ENCODE assay signal across 8 cellular contexts in genomic region chr1:44714944-44715571, GRCh38. TPM values are rescaled to one million over a fixed set of nuclear protein-coding genes. Genes with fewer than 3 reads are reported as not detected.
A peak's percentile ranks its signal among the peaks of the same experiment; 100 is the strongest.
DNase-seq lines count a peak whose midpoint lies in the region; ATAC-seq and TF ChIP-seq lines count a peak whose summit lies in the region.

No MANE protein-coding gene starts in this region.

- H3K27ac ChIP-seq in colonic mucosa (no peak overlapping the region), liver (ENCODE audit: low read depth in 1 of 2, low read length in 2 of 2) (no peak overlapping the region)

- peak; percentile 83 to 91 for TF ChIP-seq RAD21 in liver (IDR thresholded peaks at IDR 0.05)

- H3K9me3 ChIP-seq in colonic mucosa: no peaks in the 10 kb centered on the region
- no peaks in the 10 kb centered on the region for H3K9me3 ChIP-seq in liver (ENCODE audit: control insufficient read depth in 4 of 4, low read length in 3 of 4)

- H3K36me3 ChIP-seq in colonic mucosa: no peaks in the 10 kb centered on the region
- no peaks in the 10 kb centered on the region for H3K36me3 ChIP-seq in liver (ENCODE audit: control insufficient read depth in 4 of 4, insufficient read depth in 3 of 4, low read depth in 1 of 4, low read length in 3 of 4)

- peak; percentile 84 for DNase-seq in DMS53 treated with DMSO at 0.1 percent for 48 hours (lab: John Stamatoyannopoulos, UW; ENCODE audit: unreplicated experiment)
- peak; percentile 85 to 94 for DNase-seq in NCI-H526 (lab: John Stamatoyannopoulos, UW)
- peak; percentile 66 for DNase-seq in activated CD4-positive, CD25-positive, alpha-beta regulatory T cell treated with anti-CD3 and anti-CD28 coated beads, Interleukin-2, amount 50 U/mL, for 72 hours
- DNase-seq in colonic mucosa: peak; percentile 73
- peak; percentile 57 to 80 for DNase-seq in stimulated activated effector memory CD8-positive, alpha-beta T cell treated with anti-CD3 and anti-CD28 coated beads, Interleukin-12 subunit alpha, Interleukin-12 subunit beta, amount 100 ng/mL, for 72 hours (ENCODE audit: low spot score in 2 of 2)

- H3K9me3 Mint-ChIP-seq in stimulated activated effector memory CD8-positive, alpha-beta T cell treated with anti-CD3 and anti-CD28 coated beads, Interleukin-12 subunit alpha, Interleukin-12 subunit beta, amount 100 ng/mL, for 72 hours: no peaks in the 10 kb centered on the region

- H3K36me3 Mint-ChIP-seq in stimulated activated effector memory CD8-positive, alpha-beta T cell treated with anti-CD3 and anti-CD28 coated beads, Interleukin-12 subunit alpha, Interleukin-12 subunit beta, amount 100 ng/mL, for 72 hours: no peaks in the 10 kb centered on the region

- intact Hi-C loops in colonic mucosa (cut with DNase I): no loop called here

- no peak overlapping the region for H3K27ac Mint-ChIP-seq in stimulated activated effector memory CD8-positive, alpha-beta T cell treated with anti-CD3 and anti-CD28 coated beads, Interleukin-12 subunit alpha, Interleukin-12 subunit beta, amount 100 ng/mL, for 72 hours

- H3K4me1 ChIP-seq in colonic mucosa (no peaks in the 10 kb centered on the region), liver (ENCODE audit: control insufficient read depth in 4 of 4, insufficient read depth in 4 of 4, low read length in 3 of 4) (peaks cover 0 to 7% (median 0%) of the 10 kb centered on the region in 4 donors)

- 13% methylated on average over 9 of the region's 9 CpGs for WGBS in liver

- H3K4me3 Mint-ChIP-seq in stimulated activated effector memory CD8-positive, alpha-beta T cell treated with anti-CD3 and anti-CD28 coated beads, Interleukin-12 subunit alpha, Interleukin-12 subunit beta, amount 100 ng/mL, for 72 hours: peak overlapping the region; percentile 19

- H3K4me1 Mint-ChIP-seq in stimulated activated effector memory CD8-positive, alpha-beta T cell treated with anti-CD3 and anti-CD28 coated beads, Interleukin-12 subunit alpha, Interleukin-12 subunit beta, amount 100 ng/mL, for 72 hours: peaks cover 44% of the 10 kb centered on the region

- H3K4me3 ChIP-seq in colonic mucosa (no peak overlapping the region), liver (ENCODE audit: low read depth in 1 of 3, low read length in 3 of 3) (no peak overlapping the region)

- H3K27me3 ChIP-seq in colonic mucosa (no peaks in the 10 kb centered on the region), liver (ENCODE audit: control insufficient read depth in 4 of 4, insufficient read depth in 4 of 4, low read length in 3 of 4) (no peaks in the 10 kb centered on the region)

- ATAC-seq in HG03159 (IDR thresholded peaks at IDR 0.05; ENCODE audit: unreplicated experiment) (peak; percentile 55), HG03280 (IDR thresholded peaks at IDR 0.05; ENCODE audit: unreplicated experiment) (no peak)
- ATAC-seq in stimulated activated effector memory CD8-positive, alpha-beta T cell treated with anti-CD3 and anti-CD28 coated beads, Interleukin-12 subunit alpha, Interleukin-12 subunit beta, amount 100 ng/mL, for 72 hours: peak; percentile 83

- H3K9ac ChIP-seq in colonic mucosa (ENCODE audit: low read depth in 2 of 2, low read length in 2 of 2) (peak overlapping the region in 1 of 2 donors; percentile 16), liver (ENCODE audit: low read depth in 1 of 2, low read length in 2 of 2) (peak overlapping the region in 1 of 2 donors; percentile 2)

- TF ChIP-seq CTCF in colonic mucosa (IDR thresholded peaks at IDR 0.05) (peak; percentile 94), liver (IDR thresholded peaks at IDR 0.05; ENCODE audit: low read depth, low read length, missing input control) (peak; percentile 89)

TF ChIP-seq in liver, 16 proteins besides CTCF, POLR2A, EP300 and RAD21:
- TF ChIP-seq RXRA (IDR thresholded peaks at IDR 0.05) (no peak), HNF4A (conservative IDR thresholded peaks at IDR 0.05) (peak in 1 of 2 donors; percentile 18), EGR1 (IDR thresholded peaks at IDR 0.05; ENCODE audit: low read depth in 2 of 2) (no peak), FOXA1 (IDR thresholded peaks at IDR 0.05) (no peak)

RNA-seq across cellular contexts. Expression of gene RNU5D-1, which starts 15.9 kb away (rescaled TPM):
- total RNA-seq in colonic mucosa (not detected), liver (not detected)
- not detected for polyA plus RNA-seq in liver

RNA-seq across cellular contexts. Expression of gene KIF2C, which starts 24.6 kb away (rescaled TPM):
- total RNA-seq in colonic mucosa (10 to 100 TPM; 13.6 to 33.2 TPM), liver (10 to 100 TPM in 1 of 2 donors, under 1 TPM in 1; 0.17 to 26.7 TPM)
- polyA plus RNA-seq in liver: 1 to 10 TPM in 1 of 2 donors, under 1 TPM in 1; 0.21 to 1.3 TPM

RNA-seq across cellular contexts. Expression of gene ARMH1, which starts 40.5 kb away (rescaled TPM):
- total RNA-seq in colonic mucosa (1 to 10 TPM; 1.3 to 5.1 TPM), liver (10 to 100 TPM in 1 of 2 donors, 1 to 10 TPM in 1; 3.0 to 20.3 TPM)
- 1 to 10 TPM; 2.2 to 8.0 TPM for polyA plus RNA-seq in liver

RNA-seq across cellular contexts. Expression of gene TMEM53, which starts 40.8 kb away (rescaled TPM):
- 10 to 100 TPM; 26.4 to 29.6 TPM for total RNA-seq in colonic mucosa
- total RNA-seq in liver: 10 to 100 TPM in 1 of 2 donors, 1 to 10 TPM in 1; 9.9 to 23.6 TPM
- 10 to 100 TPM; 35.2 to 89.2 TPM for polyA plus RNA-seq in liver
